Comparison of ENCODE assay signal across 8 cellular contexts in the genomic region with DNA sequence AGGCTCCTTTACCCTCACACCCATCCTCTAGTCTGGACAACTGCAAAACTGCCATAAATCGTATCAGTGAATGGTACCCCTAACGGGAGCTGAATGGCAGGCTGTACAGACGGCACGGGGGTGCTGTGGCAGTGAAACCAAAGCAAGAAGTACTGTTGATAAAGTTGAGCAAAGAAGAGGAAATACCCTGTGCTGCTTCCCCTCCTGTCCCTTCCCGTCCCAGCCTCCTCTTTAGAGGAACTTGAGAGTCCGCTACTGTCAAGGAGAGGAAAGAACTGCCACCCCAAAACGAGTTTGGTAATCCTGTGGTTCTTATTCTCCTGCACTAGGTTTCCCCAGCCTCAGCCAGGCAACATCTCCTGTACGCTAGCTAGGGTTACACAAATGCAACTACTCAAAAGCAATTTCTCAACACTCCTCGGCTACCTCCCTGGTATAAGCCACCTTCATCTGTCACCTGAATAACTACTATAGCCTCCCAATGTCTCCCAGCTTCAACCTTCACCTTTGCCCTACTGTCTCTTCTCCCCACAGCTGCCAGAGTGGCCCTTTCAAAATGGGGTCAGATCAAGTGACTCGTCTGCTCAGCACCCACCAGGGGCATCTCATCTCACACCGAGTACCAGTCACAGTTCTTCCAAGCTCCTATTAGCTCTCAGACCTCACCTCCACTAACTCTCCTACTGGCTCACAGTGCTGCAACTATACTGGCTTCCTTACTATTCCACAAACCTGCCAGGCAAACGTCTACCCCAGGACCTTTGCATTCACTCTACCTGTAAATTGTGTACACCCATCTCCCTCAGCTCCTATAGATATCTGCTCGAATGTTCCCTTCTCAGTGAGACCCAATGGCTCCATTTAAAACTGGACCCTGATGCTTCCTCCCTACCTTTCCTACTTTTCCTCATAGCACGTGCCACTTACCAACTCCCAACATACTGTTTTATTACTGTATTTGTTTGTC. TPM values are rescaled to one million over a fixed set of nuclear protein-coding genes. Genes with fewer than 3 reads are reported as not detected.
DNase-seq lines count a peak whose midpoint lies in the region; ATAC-seq and TF ChIP-seq lines count a peak whose summit lies in the region.

No MANE protein-coding gene starts in this region.

- WGBS in lung, 2 donors: 27 to 48% methylated on average over 14 of the region's 14 CpGs

- no peaks in the 10 kb centered on the region for H3K27me3 Mint-ChIP-seq in activated naive CD8-positive, alpha-beta T cell

- peaks cover 85% of the 10 kb centered on the region for H3K4me1 Mint-ChIP-seq in activated naive CD8-positive, alpha-beta T cell (ENCODE audit: low read depth)

- H3K9me3 Mint-ChIP-seq in activated naive CD8-positive, alpha-beta T cell (ENCODE audit: low read depth): no peaks in the 10 kb centered on the region

- H3K27ac Mint-ChIP-seq in activated naive CD8-positive, alpha-beta T cell: peak overlapping the region; percentile 94

- H3K27me3 ChIP-seq in lung (ENCODE audit: control insufficient read depth, insufficient read depth): no peaks in the 10 kb centered on the region

- no peaks in the 10 kb centered on the region for H3K9me3 ChIP-seq in lung (ENCODE audit: control insufficient read depth in 2 of 2, insufficient read depth in 1 of 2, low read length in 1 of 2)

- peak overlapping the region; percentile 12 to 34 for H3K27ac ChIP-seq in lung (ENCODE audit: low read depth in 1 of 2, low read length in 1 of 2)

- ATAC-seq in lung (ENCODE audit: insufficient read depth, low FRiP score): peak; percentile 50
- ATAC-seq in HG03097 (IDR thresholded peaks at IDR 0.05; ENCODE audit: low FRiP score, unreplicated experiment): no peak
- ATAC-seq in GM19463 (IDR thresholded peaks at IDR 0.05; ENCODE audit: unreplicated experiment): no peak

- H3K36me3 ChIP-seq in lung (ENCODE audit: control insufficient read depth in 2 of 2, insufficient read depth in 2 of 2, low read length in 2 of 2): peaks cover 5 to 6% of the 10 kb centered on the region in 2 donors

- TF ChIP-seq CTCF in lung (IDR thresholded peaks at IDR 0.05; ENCODE audit: control extremely low read depth, extremely low read depth): no peak

- peaks cover 16 to 27% of the 10 kb centered on the region in 2 donors for H3K4me1 ChIP-seq in lung (ENCODE audit: control insufficient read depth in 2 of 2, insufficient read depth in 2 of 2, low read length in 2 of 2)

- H3K4me3 ChIP-seq in lung: no peak overlapping the region

- peaks cover 5% of the 10 kb centered on the region for H3K36me3 Mint-ChIP-seq in activated naive CD8-positive, alpha-beta T cell

- H3K4me3 Mint-ChIP-seq in activated naive CD8-positive, alpha-beta T cell: peak overlapping the region; percentile 87

- peak; percentile 37 for DNase-seq in stimulated activated CD4-positive, alpha-beta T cell treated with anti-CD3 and anti-CD28 coated beads, Interleukin-4, amount 100 ng/mL, for 24 hours
- DNase-seq in stimulated activated CD4-positive, alpha-beta T cell treated with anti-CD3 and anti-CD28 coated beads, Interleukin-4, amount 100 ng/mL, for 4 hours: no peak
- DNase-seq in lung (ENCODE audit: low spot score) (peak; percentile 55), COLO829 (ENCODE audit: low spot score) (no peak), DMS53 treated with DMSO at 0.1 percent for 48 hours (lab: John Stamatoyannopoulos, UW; ENCODE audit: unreplicated experiment) (no peak)

RNA-seq across cellular contexts. Expression of a gene that starts 4.1 kb away (rescaled TPM):
- total RNA-seq in lung: 10 to 100 TPM; 23.1 to 78.7 TPM
- 100 to 1,000 TPM; 104 to 300 TPM for polyA plus RNA-seq in lung

Comparison
In these comparisons a context has a peak if more than half of its experiments do, and no peak if none do; other contexts are left out.
1. DNase-seq: peak in stimulated activated CD4-positive, alpha-beta T cell treated with anti-CD3 and anti-CD28 coated beads, Interleukin-4, amount 100 ng/mL, for 24 hours (single experiment) and lung (single experiment); none in stimulated activated CD4-positive, alpha-beta T cell treated with anti-CD3 and anti-CD28 coated beads, Interleukin-4, amount 100 ng/mL, for 4 hours (0 of 2), COLO829 (single experiment) and DMS53 treated with DMSO at 0.1 percent for 48 hours (single experiment).